14 cellular contexts compared by ENCODE assay signal in the genomic region with DNA sequence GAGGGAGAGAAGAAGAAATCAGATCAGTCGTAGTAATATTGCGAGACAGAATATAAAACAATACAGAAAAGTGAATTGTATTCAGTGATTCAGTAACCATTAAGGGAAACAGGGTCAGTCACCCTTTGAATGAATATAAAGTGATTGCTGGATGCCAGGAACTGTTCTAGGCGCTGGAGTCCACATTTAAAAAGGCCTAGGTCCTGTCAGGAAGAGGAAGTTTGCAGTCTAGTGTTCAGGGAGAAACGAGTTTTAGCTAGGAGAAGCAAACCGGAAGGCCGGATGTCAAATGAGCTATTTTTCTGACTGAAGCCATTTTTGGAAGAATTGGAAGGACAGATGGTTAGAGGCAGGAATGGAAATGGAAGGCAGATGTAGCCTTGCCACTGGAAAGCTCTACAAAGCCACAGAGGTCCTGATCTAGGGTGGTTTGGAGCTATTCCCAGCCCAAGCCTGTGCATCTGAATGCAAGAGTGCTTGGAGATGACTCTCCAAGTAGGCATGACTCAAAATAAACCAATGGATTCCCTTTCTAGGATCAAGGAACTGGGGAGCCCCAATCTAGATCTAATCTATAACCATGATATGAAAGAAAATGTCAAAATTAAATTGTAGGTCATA. TPM values are rescaled to one million over a fixed set of nuclear protein-coding genes. Genes with fewer than 3 reads are reported as not detected.
DNase-seq lines count a peak whose midpoint lies in the region; ATAC-seq and TF ChIP-seq lines count a peak whose summit lies in the region.
"Had no signal": no experiment of that assay in that cellular context is flagged by ENCODE, and none has a peak within 500 bp of the region (broad histone marks: within the 10 kb centered on the region; RNA-seq: fewer than 3 reads in every experiment).

No MANE protein-coding gene starts in this region.

- no peak for TF ChIP-seq CTCF in AG09309 (IDR thresholded peaks at IDR 0.05; ENCODE audit: control insufficient read depth, insufficient read depth, low read depth, low read length, missing control alignments)
- no peak for TF ChIP-seq CTCF in HFF-Myc (IDR thresholded peaks at IDR 0.05; ENCODE audit: low read depth, low read length, missing control alignments)
- TF ChIP-seq CTCF in astrocyte of the spinal cord (IDR thresholded peaks at IDR 0.05; ENCODE audit: low read depth, low read length) = no peak
- TF ChIP-seq CTCF in left lung (IDR thresholded peaks at IDR 0.05) = no peak
- TF ChIP-seq CTCF in GM20000 (IDR thresholded peaks at IDR 0.05; ENCODE audit: extremely low read depth, missing control alignments) = no peak

- no peaks in the 10 kb centered on the region for H3K36me3 ChIP-seq in left lung
- H3K36me3 ChIP-seq: esophagus squamous epithelium, ovary, SJCRH30 had no signal

- ATAC-seq in left lung (peak; percentile 16), HG03175 (IDR thresholded peaks at IDR 0.05; ENCODE audit: unreplicated experiment) (no peak)

- no peak overlapping the region for H3K4me3 ChIP-seq in AG09309 (ENCODE audit: control insufficient read depth, low read depth, low read length)
- H3K4me3 ChIP-seq in HFF-Myc (replicated peaks; ENCODE audit: low read depth, low read length) = no peak overlapping the region
- no peak overlapping the region for H3K4me3 ChIP-seq in astrocyte of the spinal cord (ENCODE audit: low read depth, low read length)
- H3K4me3 ChIP-seq in left lung = no peak overlapping the region
- H3K4me3 ChIP-seq: esophagus squamous epithelium, ovary, SJCRH30 had no signal

- DNase-seq in AG09309 (ENCODE audit: low read depth) = peak; percentile 80
- peak; percentile 90 for DNase-seq in HFF-Myc (ENCODE audit: extremely low read depth, low read depth)
- peak; percentile 84 for DNase-seq in astrocyte of the spinal cord (ENCODE audit: low read depth, low spot score)
- no peak for DNase-seq in left lung
- no peak for DNase-seq in islet precursor cell
- DNase-seq in DMS79 (lab: John Stamatoyannopoulos, UW) = no peak
- no peak for DNase-seq in GM20000 (ENCODE audit: low spot score)
- DNase-seq: activated CD4-positive, alpha-beta T cell treated with anti-CD3 and anti-CD28 coated beads, Interleukin-2, amount 10 ng/mL, durations not matched to agents 7 days and 5 days; activated T-cell treated with anti-CD3 and anti-CD28 coated beads, Interleukin-2, amount 50 U/mL, for 24 hours; DMS53; esophagus squamous epithelium; ovary; SJCRH30 had no signal

- H3K27me3 ChIP-seq in left lung = no peaks in the 10 kb centered on the region
- H3K27me3 ChIP-seq: esophagus squamous epithelium, ovary, SJCRH30 had no signal

- H3K27ac ChIP-seq in left lung = peak overlapping the region in 1 of 2 donors; percentile 65
- H3K27ac ChIP-seq: esophagus squamous epithelium, ovary, SJCRH30 had no signal

- peaks cover 0 to 11% of the 10 kb centered on the region in 2 donors for H3K4me1 ChIP-seq in left lung
- H3K4me1 ChIP-seq: esophagus squamous epithelium had no signal

- intact Hi-C loops in left lung (cut with DNase I) = no loop called here

- H3K9me3 ChIP-seq in left lung = no peaks in the 10 kb centered on the region
- H3K9me3 ChIP-seq: esophagus squamous epithelium, ovary, SJCRH30 had no signal

- in situ Hi-C loops in astrocyte of the spinal cord (cut with HindIII; ENCODE audit: low sequenced_read_pairs) = no loop called here

RNA-seq across cellular contexts. Expression of gene CDKAL1, which starts 36.9 kb away (rescaled TPM):
- 10 to 100 TPM; 13.6 to 14.0 TPM for total RNA-seq in left lung

Comparison
In these comparisons a context has a peak if more than half of its experiments do, and no peak if none do; other contexts are left out.
1. DNase-seq: peak in AG09309 (single experiment), HFF-Myc (single experiment) and astrocyte of the spinal cord (single experiment); none in left lung (0 of 2), islet precursor cell (single experiment), DMS79 (single experiment) and GM20000 (single experiment).